Comparison of ENCODE assay signal across 20 cellular contexts in the genomic region with DNA sequence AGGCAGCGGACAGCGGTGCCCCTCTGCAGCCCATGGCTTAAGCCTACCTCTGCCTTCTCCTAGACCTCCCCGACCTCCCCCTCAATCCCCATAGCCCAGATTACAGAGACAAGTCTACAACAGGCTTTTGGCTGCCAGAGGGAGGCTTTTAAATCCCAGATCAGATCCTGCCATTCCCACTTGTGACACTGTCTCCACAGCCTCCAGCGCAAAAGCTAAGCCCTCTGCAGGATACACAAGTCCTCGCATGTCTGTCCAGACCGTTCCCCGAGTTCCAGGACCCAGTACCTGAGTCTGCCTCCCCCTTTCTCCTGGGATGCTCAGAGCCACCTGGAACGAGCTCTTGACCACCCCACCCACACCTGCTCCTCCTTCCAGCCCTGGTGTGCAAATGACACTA. TPM values are rescaled to one million over a fixed set of nuclear protein-coding genes. Genes with fewer than 3 reads are reported as not detected.
A peak's percentile ranks its signal among the peaks of the same experiment; 100 is the strongest.
DNase-seq lines count a peak whose midpoint lies in the region; ATAC-seq, FAIRE-seq and TF ChIP-seq lines count a peak whose summit lies in the region.
"Had no signal": no experiment of that assay in that cellular context is flagged by ENCODE, and none has a peak within 500 bp of the region (broad histone marks: within the 10 kb centered on the region; RNA-seq: fewer than 3 reads in every experiment).

No MANE protein-coding gene starts in this region.

- POLR2A ChIA-PET in RWPE1 (lab: Yijun Ruan, JAX; ENCODE audit: low non-redundant PET), result no interaction called here
- POLR2A ChIA-PET in H1 (lab: Charles Lee; ENCODE audit: partially characterized antibody), result interaction anchor here (1.1 to 2.4 kb wide), 5 partner anchors 9 to 91 kb away, joined by 3 to 6 read pairs (median 5); no protein-coding TSS in a partner anchor

- no peaks in the 10 kb centered on the region for H3K4me1 Mint-ChIP-seq in GM23338
- H3K4me1 Mint-ChIP-seq in osteocyte (ENCODE audit: unreplicated experiment), result peaks cover 33% of the 10 kb centered on the region
- H3K4me1 Mint-ChIP-seq: CD8-positive, alpha-beta memory T cell had no signal

- no peaks in the 10 kb centered on the region for H3K79me1 ChIP-seq in H1 (ENCODE audit: low read depth, low read length)

- no peak overlapping the region for H4K91ac ChIP-seq in H1 (replicated peaks; ENCODE audit: insufficient read length, low read length)

- no peaks in the 10 kb centered on the region for H3K23me2 ChIP-seq in H1 (ENCODE audit: low read depth, low read length)

- no peak overlapping the region for H2AFZ ChIP-seq in GM23338
- no peak overlapping the region for H2AFZ ChIP-seq in H1 (ENCODE audit: low read length)

- H3K4ac ChIP-seq in H1 (replicated peaks; ENCODE audit: insufficient read length, low read depth, low read length), result no peak overlapping the region

- peaks cover 21% of the 10 kb centered on the region for H3K36me3 Mint-ChIP-seq in GM23338 (ENCODE audit: low read depth)
- peaks cover 17% of the 10 kb centered on the region for H3K36me3 Mint-ChIP-seq in osteocyte (ENCODE audit: unreplicated experiment)

- no peak for ATAC-seq in GM23338

- TF ChIP-seq CTCF in GM23338 (conservative IDR thresholded peaks at IDR 0.05; ENCODE audit: low read depth in 2 of 2) (no peak), RWPE1 (conservative IDR thresholded peaks at IDR 0.05; ENCODE audit: low read depth) (no peak), H1 (IDR thresholded peaks at IDR 0.05; ENCODE audit: control extremely low read depth in 1 of 3, insufficient read depth in 1 of 3, low read depth in 1 of 3, low read length in 3 of 3) (no peak), osteocyte (IDR thresholded peaks at IDR 0.05) (no peak)

- DNase-seq in GM23338 (ENCODE audit: low spot score), result no peak
- DNase-seq in RWPE1 (ENCODE audit: low spot score), result no peak
- no peak for DNase-seq in H1 (ENCODE audit: low read depth in 1 of 2, low spot score in 2 of 2)
- DNase-seq in osteocyte (ENCODE audit: extremely low spot score, unreplicated experiment), result no peak
- no peak for DNase-seq in inferior parietal cortex (ENCODE audit: extremely low spot score)
- no peak for DNase-seq in urothelium cell line (ENCODE audit: low spot score)
- no peak for DNase-seq in HCEC 1CT
- DNase-seq: CD8-positive, alpha-beta memory T cell; DMS53; EL; Kasumi-1; MG63; NCI-H1048; NCI-H1436; NCI-H2029; NCI-H2171; NCI-H526 had no signal

- CTCF ChIA-PET in RWPE1 (lab: Yijun Ruan, JAX) (interaction anchor here (0.6 to 2.7 kb wide), 4 partner anchors 31 to 1033 kb away, joined by 3 to 19 read pairs (median 4); no protein-coding TSS in a partner anchor), H1 (lab: Charles Lee; ENCODE audit: partially characterized antibody) (interaction anchor here (0.8 to 5.8 kb wide), 30 partner anchors 9 to 195 kb away, joined by 3 to 141 read pairs (median 10); a partner anchor contains a TSS)

- no peak overlapping the region for H3K18ac ChIP-seq in H1 (ENCODE audit: extremely low read depth, low read length)

- H3F3A ChIP-seq in GM23338 (replicated peaks; ENCODE audit: low read depth), result peaks cover 4% of the 10 kb centered on the region; the same call in 1 of the 2 replicates

- H3K36me3 ChIP-seq in GM23338 (ENCODE audit: insufficient read depth) (no peaks in the 10 kb centered on the region), H1 (ENCODE audit: control insufficient read depth in 2 of 4, insufficient read depth in 4 of 4, low read length in 3 of 4) (peaks cover 0 to 4% (median 2%) of the 10 kb centered on the region in 4 experiments; a peak in 4 of 8 replicates)
- H3K36me3 ChIP-seq: MG63 had no signal

- H4K5ac ChIP-seq in H1 (ENCODE audit: insufficient read length, low read depth, low read length), result no peak overlapping the region

- H2AK5ac ChIP-seq in H1 (ENCODE audit: low read depth, low read length), result no peak overlapping the region

- no peak overlapping the region for H3K23ac ChIP-seq in H1 (ENCODE audit: insufficient read length)

- H2BK120ac ChIP-seq in H1 (replicated peaks; ENCODE audit: low read depth, low read length), result no peak overlapping the region

- no peaks in the 10 kb centered on the region for H3K9me3 ChIP-seq in H1 (ENCODE audit: insufficient read depth in 2 of 2, low read depth in 1 of 2, low read length in 1 of 2)
- H3K9me3 ChIP-seq: MG63 had no signal

- H3K4me3 Mint-ChIP-seq in GM23338, result no peak overlapping the region
- no peak overlapping the region for H3K4me3 Mint-ChIP-seq in osteocyte (ENCODE audit: unreplicated experiment)
- H3K4me3 Mint-ChIP-seq: CD8-positive, alpha-beta memory T cell had no signal

- H2BK12ac ChIP-seq in H1 (ENCODE audit: low read depth, low read length), result no peak overlapping the region

- H3K9me2 ChIP-seq in GM23338 (ENCODE audit: insufficient read depth), result no peaks in the 10 kb centered on the region

- H4K8ac ChIP-seq in H1 (ENCODE audit: extremely low read depth, insufficient read depth, low read length), result no peak overlapping the region

- peak overlapping the region; percentile 35; the same call in 1 of the 2 replicates for H2BK5ac ChIP-seq in H1 (ENCODE audit: low read depth, low read length)

- FAIRE-seq in H1 (lab: Jason Lieb, UNC) (no peak), urothelium cell line (lab: Jason Lieb, UNC) (no peak)
- FAIRE-seq: GM12891, H54, HTR-8/SVneo had no signal

- H3K27ac ChIP-seq in GM23338 (ENCODE audit: low read depth) (no peak overlapping the region), RWPE1 (peak overlapping the region; percentile 87), H1 (ENCODE audit: low read depth, low read length) (no peak overlapping the region)

- H3K9ac ChIP-seq in H1 (replicated peaks in 1 of 4; ENCODE audit: extremely low read depth in 1 of 4, low read depth in 3 of 4, low read length in 3 of 4), result no peak overlapping the region

- no peak overlapping the region for H3K56ac ChIP-seq in H1 (replicated peaks; ENCODE audit: insufficient read length, low read depth, low read length)

- no peak overlapping the region for H2BK15ac ChIP-seq in H1 (ENCODE audit: low read length)

- no peak overlapping the region for H3K14ac ChIP-seq in H1 (ENCODE audit: insufficient read length)

- H3K79me2 ChIP-seq in GM23338 (replicated peaks; ENCODE audit: insufficient read depth), result no peaks in the 10 kb centered on the region
- no peaks in the 10 kb centered on the region for H3K79me2 ChIP-seq in H1 (ENCODE audit: control insufficient read depth in 1 of 2, insufficient read depth in 2 of 2, low read length in 2 of 2)

- no peaks in the 10 kb centered on the region; the same call in 1 of the 2 replicates for H3K4me1 ChIP-seq in GM23338 (ENCODE audit: insufficient read depth)
- no peaks in the 10 kb centered on the region for H3K4me1 ChIP-seq in H1 (replicated peaks in 1 of 4; ENCODE audit: control insufficient read depth in 3 of 4, insufficient read depth in 4 of 4, low read length in 3 of 4)

- H3K4me3 ChIP-seq in GM23338 (no peak overlapping the region), H1 (ENCODE audit: extremely low read depth in 1 of 4, insufficient read depth in 2 of 4, low read depth in 3 of 4, low read length in 4 of 4) (no peak overlapping the region)
- H3K4me3 ChIP-seq: MG63 had no signal

- H3K27me3 ChIP-seq in GM23338 (ENCODE audit: insufficient read depth), result no peaks in the 10 kb centered on the region
- H3K27me3 ChIP-seq in H1 (replicated peaks in 1 of 4; ENCODE audit: control insufficient read depth in 3 of 4, extremely low read depth in 1 of 4, insufficient read depth in 3 of 4, low read length in 3 of 4), result no peaks in the 10 kb centered on the region
- H3K27me3 ChIP-seq: MG63 had no signal

- no peak for TF ChIP-seq POLR2A in H1 (IDR thresholded peaks at IDR 0.05; ENCODE audit: control extremely low read depth in 1 of 2, low read depth in 2 of 2, low read length in 2 of 2)

- H3K27me3 Mint-ChIP-seq in GM23338 (ENCODE audit: insufficient read depth, low read depth, poor library complexity), result peaks cover 12% of the 10 kb centered on the region
- no peaks in the 10 kb centered on the region for H3K27me3 Mint-ChIP-seq in osteocyte (ENCODE audit: unreplicated experiment)
- H3K27me3 Mint-ChIP-seq: CD8-positive, alpha-beta memory T cell had no signal

- TF ChIP-seq RAD21 in H1 (IDR thresholded peaks at IDR 0.05 in 1 of 2, conservative IDR thresholded peaks at IDR 0.05 in 1 of 2; ENCODE audit: low read depth in 2 of 2, low read length in 2 of 2), result no peak

- H4K20me1 ChIP-seq in GM23338 (replicated peaks; ENCODE audit: insufficient read depth), result peaks cover 5% of the 10 kb centered on the region
- H4K20me1 ChIP-seq in H1 (replicated peaks in 1 of 2; ENCODE audit: control insufficient read depth in 1 of 2, insufficient read depth in 2 of 2, low read length in 2 of 2), result peaks cover 0 to 6% of the 10 kb centered on the region in 2 experiments

- WGBS in H1 (ENCODE audit: extremely low coverage in 1 of 2, insufficient coverage in 1 of 2, insufficient read length in 1 of 2, insufficient replicate concordance in 2 of 2, low coverage in 1 of 2, low lambda C conversion rate in 2 of 2, missing lambda C conversion rate in 1 of 2), 2 experiments, result 92% methylated on average over 8 of the region's 8 CpGs; no CpG with 5 or more reads in 1 of the 2 experiments

- no peak overlapping the region for H2BK20ac ChIP-seq in H1 (ENCODE audit: low read length)

- H3K9me3 Mint-ChIP-seq in GM23338 (no peaks in the 10 kb centered on the region), osteocyte (ENCODE audit: unreplicated experiment) (no peaks in the 10 kb centered on the region)
- H3K9me3 Mint-ChIP-seq: CD8-positive, alpha-beta memory T cell had no signal

- no peak for TF ChIP-seq EP300 in H1 (IDR thresholded peaks at IDR 0.05; ENCODE audit: borderline replicate concordance in 1 of 2, low read depth in 2 of 2, low read length in 2 of 2)

- no peak overlapping the region for H3K4me2 ChIP-seq in GM23338
- H3K4me2 ChIP-seq in H1 (ENCODE audit: insufficient read depth in 1 of 2, low read depth in 2 of 2, low read length in 2 of 2), result no peak overlapping the region

- H3K27ac Mint-ChIP-seq in GM23338, result peak overlapping the region; percentile 40; the same call in 1 of the 2 replicates
- H3K27ac Mint-ChIP-seq in osteocyte (ENCODE audit: unreplicated experiment), result peak overlapping the region; percentile 42

TF ChIP-seq in GM23338, 12 proteins besides CTCF, POLR2A, EP300 and RAD21 (continues in another document):
- TF ChIP-seq JUNB (IDR thresholded peaks at IDR 0.05; ENCODE audit: unreplicated experiment), result no peak

RNA-seq across cellular contexts. Expression of a gene that starts 31.2 kb away (rescaled TPM):
- total RNA-seq in GM23338 (2014; rRNA removed; shearing (Covaris generic)), result 70.8 and 77.7 TPM in 2 replicates
- polyA plus RNA-seq in GM23338 (2016; fragmentation: Nextera tagmentation; extraction: Ambion mirVana) (41.9 and 42.3 TPM in 2 replicates), H1 (2011; rRNA removed) (108 and 113 TPM in 2 replicates)
- total RNA-seq in H1 (2021; fragmentation: NEBNext Ultra II Directional; extraction: Animal tissue kit (Norgen Biotek cat#: 25700)), result 52.8 and 56.0 TPM in 2 replicates
- 54.9 TPM for polyA plus RNA-seq in H1 (2011; cell fraction: cytosol; rRNA removed)
- 102 TPM for polyA plus RNA-seq in H1 (2011; cell fraction: nucleus; rRNA removed)
- polyA plus RNA-seq in H1 (2012, experiment 1 of 2), result 42.1 to 66.4 TPM (median 62.1 TPM) in 4 replicates
- 81.7 TPM for polyA plus RNA-seq in H1 (2012, experiment 2 of 2)
- polyA plus RNA-seq in H1 (2013, experiment 1 of 2), result 35.5 TPM
- polyA plus RNA-seq in H1 (2013, experiment 2 of 2), result 32.4 TPM
- 76.8 and 86.7 TPM in 2 replicates for polyA minus RNA-seq in H1 (2011; rRNA and poly(A)+ RNA removed)
- 43.9 TPM for polyA minus RNA-seq in H1 (2011; cell fraction: cytosol; rRNA and poly(A)+ RNA removed)
- polyA minus RNA-seq in H1 (2011; cell fraction: nucleus; rRNA and poly(A)+ RNA removed), result 51.4 TPM
- 44.5 and 45.3 TPM in 2 replicates for total RNA-seq in osteocyte
